ENCODE assay signal across 32 cellular contexts in genomic region chr9:103977163-103977562, GRCh38.
"Had no signal": no experiment of that assay in that cellular context is flagged by ENCODE, and none has a peak within 500 bp of the region (broad histone marks: within the 10 kb centered on the region; RNA-seq: fewer than 3 reads in every experiment).

No MANE protein-coding gene starts in this region.

- ATAC-seq: activated CD4-positive, alpha-beta T cell treated with anti-CD3 and anti-CD28 coated beads for 36 hours; activated CD4-positive, CD25-positive, alpha-beta regulatory T cell treated with anti-CD3 and anti-CD28 coated beads, Interleukin-2, amount 50 U/mL, for 24 hours; activated CD8-positive, alpha-beta memory T cell treated with anti-CD3 and anti-CD28 coated beads, Interleukin-2, amount 10 ng/mL, durations not matched to agents 7 days and 5 days; activated CD8-positive, alpha-beta T cell treated with anti-CD3 and anti-CD28 coated beads, Interleukin-2, amount 10 ng/mL, durations not matched to agents 7 days and 5 days; activated naive CD4-positive, alpha-beta T cell treated with anti-CD3 and anti-CD28 coated beads, Interleukin-2, amount 50 U/mL, for 72 hours; activated T-cell treated with anti-CD3 and anti-CD28 coated beads, Interleukin-2, amount 50 U/mL, for 72 hours; activated T-helper 17 cell treated with anti-CD3 and anti-CD28 coated beads, Interleukin-2, amount 50 U/mL, for 72 hours; body of pancreas; WTC11 had no signal

- DNase-seq: activated CD4-positive, alpha-beta memory T cell treated with anti-CD3 and anti-CD28 coated beads, Interleukin-2, amount 10 ng/mL, durations not matched to agents 7 days and 5 days; activated CD4-positive, alpha-beta T cell treated with anti-CD3 and anti-CD28 coated beads for 1 hour; activated CD4-positive, alpha-beta T cell treated with anti-CD3 and anti-CD28 coated beads for 36 hours; activated CD4-positive, alpha-beta T cell treated with anti-CD3 and anti-CD28 coated beads for 48 hours; activated CD4-positive, alpha-beta T cell treated with anti-CD3 and anti-CD28 coated beads, Interleukin-2, amount 10 ng/mL, durations not matched to agents 7 days and 5 days; activated CD4-positive, alpha-beta T cell treated with anti-CD3 and anti-CD28 coated beads, Interleukin-2, amount 50 U/mL, for 48 hours; activated CD4-positive, CD25-positive, alpha-beta regulatory T cell; activated CD8-positive, alpha-beta memory T cell treated with anti-CD3 and anti-CD28 coated beads for 24 hours; activated CD8-positive, alpha-beta memory T cell treated with anti-CD3 and anti-CD28 coated beads, Interleukin-2, amount 10 ng/mL, durations not matched to agents 7 days and 5 days; activated CD8-positive, alpha-beta memory T cell treated with anti-CD3 and anti-CD28 coated beads, Interleukin-2, amount 50 U/mL, for 48 hours; activated CD8-positive, alpha-beta T cell treated with anti-CD3 and anti-CD28 coated beads, Interleukin-2, amount 10 ng/mL, durations not matched to agents 7 days and 5 days; activated effector memory CD4-positive, alpha-beta T cell treated with anti-CD3 and anti-CD28 coated beads, Interleukin-2, amount 50 U/mL, for 16 hours; activated gamma-delta T cell treated with Interleukin-2 at 50 U/mL for 16 hours; activated naive CD4-positive, alpha-beta T cell; activated naive CD4-positive, alpha-beta T cell treated with anti-CD3 and anti-CD28 coated beads for 36 hours; activated naive CD4-positive, alpha-beta T cell treated with anti-CD3 and anti-CD28 coated beads, Interleukin-2, amount 50 U/mL, for 16 hours; activated naive CD8-positive, alpha-beta T cell treated with anti-CD3 and anti-CD28 coated beads for 36 hours; activated T-cell treated with anti-CD3 and anti-CD28 coated beads, Interleukin-2, amount 50 U/mL, for 24 hours; activated T-cell treated with anti-CD3 and anti-CD28 coated beads, Interleukin-2, amount 50 U/mL, for 72 hours; adrenal gland; amniotic stem cell; aorta; body of pancreas; brain microvascular endothelial cell; central memory CD4-positive, alpha-beta T cell; T-helper 2 cell; T-helper 9 cell; WERI-Rb-1 had no signal
